Comparison of ENCODE assay signal across 8 cellular contexts in the genomic region with DNA sequence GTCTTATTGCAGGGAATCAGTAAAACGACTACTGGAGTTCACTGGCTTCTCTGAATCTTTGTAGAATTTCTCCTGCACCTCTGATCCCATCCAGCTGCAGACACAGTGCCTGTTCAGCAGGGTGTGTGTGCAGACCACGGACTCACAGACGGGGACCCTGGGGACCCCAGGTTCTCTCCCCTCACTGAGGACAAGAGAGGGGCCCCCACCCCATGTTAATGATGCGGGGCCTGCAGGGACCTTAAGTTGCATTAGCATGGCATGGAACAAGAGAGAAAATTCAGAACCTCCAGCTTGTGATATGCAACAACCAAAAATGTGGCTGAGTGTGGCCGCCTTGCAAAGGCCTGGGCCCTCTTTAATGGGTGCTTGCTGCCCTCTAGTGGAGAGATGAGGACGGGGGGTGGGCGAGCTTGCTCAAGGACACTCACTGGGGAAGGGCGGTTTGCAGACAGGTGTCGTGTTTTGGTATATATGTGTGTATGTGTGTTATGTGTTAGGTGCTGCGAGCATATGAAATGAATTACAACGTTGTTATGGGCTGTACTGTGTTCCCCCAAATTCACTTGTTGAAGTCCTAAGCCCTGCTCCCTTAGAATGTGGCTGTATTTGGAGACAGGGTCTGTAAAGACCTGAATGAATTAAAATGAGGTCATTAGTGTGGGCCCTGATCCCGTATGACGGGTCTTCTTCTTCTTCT.
DNase-seq lines count a peak whose midpoint lies in the region; ATAC-seq and TF ChIP-seq lines count a peak whose summit lies in the region.

No MANE protein-coding gene starts in this region.

- intact Hi-C loops in transverse colon (cut with DNase I; ENCODE audit: low total_unique reads), result no loop called here

- H3K79me2 ChIP-seq in parathyroid adenoma, result no peaks in the 10 kb centered on the region

- WGBS in transverse colon (ENCODE audit: low coverage in 1 of 2), 2 donors, result 17 to 28% methylated on average over 4 to 13 of the region's 13 CpGs

- no peak for TF ChIP-seq POLR2A in transverse colon (IDR thresholded peaks at IDR 0.05)

- H3K27ac ChIP-seq in SJCRH30 (no peak overlapping the region), parathyroid adenoma (no peak overlapping the region), transverse colon (no peak overlapping the region)

- H3K4me2 ChIP-seq in parathyroid adenoma (ENCODE audit: low read length), result no peak overlapping the region

- H3K27me3 ChIP-seq in SJCRH30, result no peaks in the 10 kb centered on the region
- H3K27me3 ChIP-seq in parathyroid adenoma (ENCODE audit: control insufficient read depth, insufficient read depth, low read length), result no peaks in the 10 kb centered on the region
- H3K27me3 ChIP-seq in transverse colon, result peaks cover 30% of the 10 kb centered on the region

- H3K4me3 ChIP-seq in LNCaP clone FGC (ENCODE audit: low read depth, low read length) (no peak overlapping the region), SJCRH30 (no peak overlapping the region), parathyroid adenoma (ENCODE audit: low read depth, low read length) (no peak overlapping the region), transverse colon (no peak overlapping the region)

- TF ChIP-seq CTCF in LNCaP clone FGC (IDR thresholded peaks at IDR 0.05; ENCODE audit: control insufficient read depth, extremely low read depth, insufficient read depth) (peak; percentile 90), parathyroid adenoma (IDR thresholded peaks at IDR 0.05) (peak; percentile 79), transverse colon (IDR thresholded peaks at IDR 0.05) (peak; percentile 84 to 91 (median 85))

- no peaks in the 10 kb centered on the region; the same call in none of the 2 replicates for H3K4me1 ChIP-seq in SJCRH30
- H3K4me1 ChIP-seq in parathyroid adenoma, result no peaks in the 10 kb centered on the region
- H3K4me1 ChIP-seq in transverse colon, result no peaks in the 10 kb centered on the region

- H3K36me3 ChIP-seq in SJCRH30 (no peaks in the 10 kb centered on the region), parathyroid adenoma (ENCODE audit: control insufficient read depth, insufficient read depth, low read length) (no peaks in the 10 kb centered on the region), transverse colon (no peaks in the 10 kb centered on the region)

- in situ Hi-C loops in transverse colon (cut with MboI; ENCODE audit: low pct_ligation_motif_present in 1 of 4, low pct_unique_long_range_greater_than_20kb in 1 of 4, low sequenced_read_pairs in 3 of 4), result loop anchor here in 3 of 4 donors (25.0 kb wide), 4 partner anchors 418 to 643 kb away; a partner anchor contains a TSS

- TF ChIP-seq EP300 in transverse colon (IDR thresholded peaks at IDR 0.05; ENCODE audit: low read depth), result no peak

- H2AFZ ChIP-seq in parathyroid adenoma, result no peak overlapping the region

- no peak for ATAC-seq in GM21423 (IDR thresholded peaks at IDR 0.05; ENCODE audit: unreplicated experiment)

- no peak overlapping the region for H3K9ac ChIP-seq in parathyroid adenoma

- DNase-seq in Daoy (ENCODE audit: low read depth), result peak; percentile 77
- peak; percentile 36 for DNase-seq in LNCaP clone FGC (ENCODE audit: low read depth)
- DNase-seq in SJCRH30, result peak; percentile 79 to 90
- peak; percentile 68 to 85 (median 78) for DNase-seq in activated naive CD4-positive, alpha-beta T cell (lab: John Stamatoyannopoulos, UW)
- peak; percentile 65 for DNase-seq in globus pallidus (ENCODE audit: low spot score)
- DNase-seq in transverse colon, result peak; percentile 79

- H3K9me3 ChIP-seq in SJCRH30 (replicated peaks) (no peaks in the 10 kb centered on the region), parathyroid adenoma (ENCODE audit: control insufficient read depth, low read length) (no peaks in the 10 kb centered on the region), transverse colon (no peaks in the 10 kb centered on the region)
